In the genomic region with DNA sequence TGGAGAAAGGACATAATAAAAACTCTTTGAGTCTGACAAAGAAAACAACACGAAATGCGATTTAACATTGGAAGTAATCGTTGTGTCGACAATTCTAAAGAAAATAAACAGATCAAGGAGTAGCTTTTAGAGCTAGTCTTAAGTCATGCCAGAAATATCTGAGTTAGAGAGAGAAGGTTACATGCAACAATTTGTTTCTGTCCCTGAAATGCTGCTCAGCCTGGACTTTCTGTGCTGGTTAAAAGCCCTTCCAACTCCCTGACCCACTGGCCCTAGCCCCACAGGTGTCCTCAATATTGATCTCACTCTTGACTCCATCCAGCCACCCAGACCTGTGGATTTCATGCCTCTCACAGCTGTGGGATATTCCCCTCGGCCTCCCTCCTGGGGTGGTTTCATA, we compare ENCODE assay signal across 13 cellular contexts. TPM values are rescaled to one million over a fixed set of nuclear protein-coding genes. Genes with fewer than 3 reads are reported as not detected.
A peak's percentile ranks its signal among the peaks of the same experiment; 100 is the strongest.
DNase-seq lines count a peak whose midpoint lies in the region; ATAC-seq and TF ChIP-seq lines count a peak whose summit lies in the region.
"Had no signal": no experiment of that assay in that cellular context is flagged by ENCODE, and none has a peak within 500 bp of the region (broad histone marks: within the 10 kb centered on the region; RNA-seq: fewer than 3 reads in every experiment).

No MANE protein-coding gene starts in this region.

- no peak overlapping the region for H2BK20ac ChIP-seq in IMR-90 (ENCODE audit: low read depth, low read length)

- TF ChIP-seq RAD21 in IMR-90 (IDR thresholded peaks at IDR 0.05; ENCODE audit: low read length) = no peak

- peaks cover 3% of the 10 kb centered on the region for H3K4me1 ChIP-seq in IMR-90 (ENCODE audit: control insufficient read depth, insufficient read depth, low read length)
- H3K4me1 ChIP-seq in thyroid gland = peaks cover 6 to 15% of the 10 kb centered on the region in 2 donors

- in situ Hi-C loops in IMR-90 (cut with MboI; ENCODE audit: low sequenced_read_pairs) = no loop called here
- in situ Hi-C loops in astrocyte of the spinal cord (cut with HindIII; ENCODE audit: low sequenced_read_pairs) = no loop called here

- H3K27me3 ChIP-seq in IMR-90 (ENCODE audit: control insufficient read depth, insufficient read depth, low read length) (peaks cover 34% of the 10 kb centered on the region), thyroid gland (no peaks in the 10 kb centered on the region)

- H3K27ac ChIP-seq in IMR-90 (ENCODE audit: insufficient read depth, low read length) = no peak overlapping the region
- H3K27ac ChIP-seq in thyroid gland = peak overlapping the region in 2 of 3 donors; percentile 51 to 56

- H3K4me3 ChIP-seq in IMR-90 (ENCODE audit: insufficient read depth, low read depth, low read length) = no peak overlapping the region
- H3K4me3 ChIP-seq in astrocyte of the spinal cord (ENCODE audit: low read depth, low read length) = no peak overlapping the region
- H3K4me3 ChIP-seq in thyroid gland (replicated peaks in 1 of 3) = no peak overlapping the region
- no peak overlapping the region for H3K4me3 ChIP-seq in foreskin fibroblast (ENCODE audit: low read depth in 1 of 2, low read length in 2 of 2)

- H2BK15ac ChIP-seq in IMR-90 (ENCODE audit: low read depth, low read length) = no peak overlapping the region

- POLR2A ChIA-PET in IMR-90 (lab: Charles Lee; ENCODE audit: unreplicated experiment) = no interaction called here

- no CpG with 5 or more reads among the region's 5 CpGs for WGBS in IMR-90 (ENCODE audit: extremely low coverage in 2 of 2, insufficient read length in 1 of 2), 2 experiments
- 35 to 51% methylated on average over 5 of the region's 5 CpGs for WGBS in thyroid gland, 2 donors

- intact Hi-C loops in IMR-90 (cut with micrococcal nuclease) (no loop called here), thyroid gland (cut with DNase I) (no loop called here)

- H2AK5ac ChIP-seq in IMR-90 (ENCODE audit: low read depth, low read length) = no peak overlapping the region

- BruUV-seq in IMR-90 (replicated peaks; lab: Mats Ljungman, UMichigan) = no TSS peak

- peak; percentile 63 for ATAC-seq in IMR-90 (ENCODE audit: low read depth)
- no peak for ATAC-seq in HG02571 (IDR thresholded peaks at IDR 0.05; ENCODE audit: unreplicated experiment)
- ATAC-seq: CD8-positive, alpha-beta T cell had no signal

- H3K23ac ChIP-seq in IMR-90 (ENCODE audit: low read depth, low read length) = no peak overlapping the region

- DNase-seq in IMR-90 = peak; percentile 6
- peak; percentile 28 for DNase-seq in astrocyte of the spinal cord (ENCODE audit: low read depth, low spot score)
- DNase-seq in hepatic stellate cell (ENCODE audit: low spot score) = peak; percentile 50
- DNase-seq in thyroid gland = no peak
- DNase-seq in cerebellum (ENCODE audit: low spot score) = no peak
- no peak for DNase-seq in foreskin fibroblast
- DNase-seq: CD8-positive, alpha-beta T cell; COR-L47; DND-41; GDM1; GOT3; H9 had no signal

- H3K9ac ChIP-seq in IMR-90 (ENCODE audit: low read depth, low read length) = no peak overlapping the region

- H2BK120ac ChIP-seq in IMR-90 (ENCODE audit: low read depth, low read length) = no peak overlapping the region

- H3K79me1 ChIP-seq in IMR-90 (ENCODE audit: low read depth in 1 of 2, low read length in 2 of 2) = no peaks in the 10 kb centered on the region

- no peak overlapping the region for H4K8ac ChIP-seq in IMR-90 (ENCODE audit: low read depth in 2 of 2, low read length in 2 of 2)

- H3K36me3 ChIP-seq in IMR-90 (ENCODE audit: control insufficient read depth, insufficient read depth, low read length) (no peaks in the 10 kb centered on the region), thyroid gland (no peaks in the 10 kb centered on the region)

- peaks cover 6% of the 10 kb centered on the region for H3K9me3 ChIP-seq in IMR-90 (ENCODE audit: control insufficient read depth, insufficient read depth, low read length)
- H3K9me3 ChIP-seq in thyroid gland = no peaks in the 10 kb centered on the region

- no peak overlapping the region for H2AFZ ChIP-seq in IMR-90 (replicated peaks; ENCODE audit: low read length, poor library complexity)

- no peak overlapping the region for H4K91ac ChIP-seq in IMR-90 (ENCODE audit: insufficient read depth, low read depth, low read length)

- no peak overlapping the region for H3K14ac ChIP-seq in IMR-90 (replicated peaks; ENCODE audit: low read depth, low read length)

- H4K20me1 ChIP-seq in IMR-90 (ENCODE audit: insufficient read depth, low read length) = no peaks in the 10 kb centered on the region

- no peaks in the 10 kb centered on the region for H3K9me1 ChIP-seq in IMR-90 (ENCODE audit: insufficient read depth, low read length)

- TF ChIP-seq CTCF in IMR-90 (conservative IDR thresholded peaks at IDR 0.05; ENCODE audit: low read depth, low read length) (no peak), astrocyte of the spinal cord (IDR thresholded peaks at IDR 0.05; ENCODE audit: low read depth, low read length) (no peak), thyroid gland (IDR thresholded peaks at IDR 0.05) (no peak), foreskin fibroblast (IDR thresholded peaks at IDR 0.05; ENCODE audit: low read depth, low read length) (no peak)

- CTCF ChIA-PET in IMR-90 (lab: Yijun Ruan, JAX) = interaction anchor here (2.1 kb wide), 1 partner anchor 123 kb away, joined by 7 read pairs; no protein-coding TSS in a partner anchor

- H3K4ac ChIP-seq in IMR-90 (ENCODE audit: low read depth, low read length) = no peak overlapping the region

- H3K56ac ChIP-seq in IMR-90 (ENCODE audit: extremely low read depth, insufficient read depth, low read length) = no peak overlapping the region

- TF ChIP-seq POLR2A in IMR-90 (IDR thresholded peaks at IDR 0.05; ENCODE audit: low read depth, low read length) = no peak
- no peak for TF ChIP-seq POLR2A in thyroid gland (IDR thresholded peaks at IDR 0.05)

- no peak overlapping the region for H4K5ac ChIP-seq in IMR-90 (ENCODE audit: low read depth, low read length)

- H2AK9ac ChIP-seq in IMR-90 (replicated peaks; ENCODE audit: low read depth, low read length, poor library complexity) = no peak overlapping the region

- no peak overlapping the region for H2BK5ac ChIP-seq in IMR-90 (ENCODE audit: low read depth, low read length, poor library complexity, severe bottlenecking)

- H3K18ac ChIP-seq in IMR-90 (ENCODE audit: low read depth, low read length) = no peak overlapping the region

- peak overlapping the region; percentile 34; the same call in 1 of the 2 replicates for H3K4me2 ChIP-seq in IMR-90 (ENCODE audit: low read depth, low read length)

- dilution Hi-C loops in IMR-90 (cut with HindIII; ENCODE audit: low sequenced_read_pairs, unreplicated experiment) = no loop called here

TF ChIP-seq in IMR-90, 13 proteins besides CTCF, POLR2A, EP300 and RAD21:
- TF ChIP-seq MXI1 (IDR thresholded peaks at IDR 0.05; ENCODE audit: borderline replicate concordance, low read depth, low read length) (no peak), RFX5 (IDR thresholded peaks at IDR 0.05; ENCODE audit: low read depth, low read length) (no peak), SMC3 (IDR thresholded peaks at IDR 0.05; ENCODE audit: low read depth, low read length) (no peak), RCOR1 (IDR thresholded peaks at IDR 0.05; ENCODE audit: insufficient replicate concordance, low read length) (no peak), FOS (IDR thresholded peaks at IDR 0.05; ENCODE audit: low read depth, low read length) (no peak), CEBPB (IDR thresholded peaks at IDR 0.05; ENCODE audit: low read depth, low read length) (no peak)
- TF ChIP-seq, protein P1, sequence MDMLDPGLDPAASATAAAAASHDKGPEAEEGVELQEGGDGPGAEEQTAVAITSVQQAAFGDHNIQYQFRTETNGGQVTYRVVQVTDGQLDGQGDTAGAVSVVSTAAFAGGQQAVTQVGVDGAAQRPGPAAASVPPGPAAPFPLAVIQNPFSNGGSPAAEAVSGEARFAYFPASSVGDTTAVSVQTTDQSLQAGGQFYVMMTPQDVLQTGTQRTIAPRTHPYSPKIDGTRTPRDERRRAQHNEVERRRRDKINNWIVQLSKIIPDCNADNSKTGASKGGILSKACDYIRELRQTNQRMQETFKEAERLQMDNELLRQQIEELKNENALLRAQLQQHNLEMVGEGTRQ (IDR thresholded peaks at IDR 0.05; ENCODE audit: low read depth, low read length) = no peak

RNA-seq across cellular contexts. Expression of gene TEX2, which starts 33.2 kb away (rescaled TPM):
- 21.9 and 24.4 TPM in 2 replicates for total RNA-seq in IMR-90 (2012; rRNA removed)
- 17.1 and 18.2 TPM in 2 replicates for polyA plus RNA-seq in IMR-90 (2012; rRNA removed)
- 9.4 and 10.0 TPM in 2 replicates for polyA plus RNA-seq in IMR-90 (2012; cell fraction: cytosol; rRNA removed)
- polyA plus RNA-seq in IMR-90 (2012; cell fraction: nucleus; rRNA removed; ENCODE audit: low replicate concordance) = 6.9 and 17.6 TPM in 2 replicates
- 100 to 1,000 TPM in 1 of 4 donors, 10 to 100 TPM in 3; 63.9 to 101 (median 71.7) TPM for total RNA-seq in thyroid gland
- total RNA-seq in cerebellum = 26.9 TPM

Comparison
In these comparisons a context has a peak if more than half of its experiments do, and no peak if none do; other contexts are left out.
1. DNase-seq: peak in IMR-90 (single experiment), astrocyte of the spinal cord (single experiment) and hepatic stellate cell (single experiment); none in thyroid gland (0 of 2), cerebellum (single experiment) and foreskin fibroblast (0 of 2).